ENCODE assay signal across 1 cellular context in genomic region chrX:134544614-134545255, GRCh38.
A peak's percentile ranks its signal among the peaks of the same experiment; 100 is the strongest.
TF ChIP-seq lines count a peak whose summit lies in the region.

No MANE protein-coding gene starts in this region.

TF ChIP-seq in H1, 55 proteins besides CTCF, POLR2A, EP300 and RAD21:
- TF ChIP-seq MAX (IDR thresholded peaks at IDR 0.05) (peak; percentile 67; the same call in 1 of the 2 replicates), ASH2L (IDR thresholded peaks at IDR 0.05; ENCODE audit: low read length) (peak; percentile 28), SIN3A (conservative IDR thresholded peaks at IDR 0.05 in 1 of 2, IDR thresholded peaks at IDR 0.05 in 1 of 2; ENCODE audit: low read depth in 1 of 2, low read length in 2 of 2) (no peak), EGR1 (IDR thresholded peaks at IDR 0.05; ENCODE audit: borderline replicate concordance, low read depth, low read length) (peak; percentile 52; the same call in 1 of the 2 replicates), E2F6 (IDR thresholded peaks at IDR 0.05) (peak; percentile 59; the same call in 1 of the 2 replicates), TAF1 (IDR thresholded peaks at IDR 0.05; ENCODE audit: low read depth, low read length) (0 out of 2 replicates have a peak, but pooled peaks have one; percentile 30), CREB1 (IDR thresholded peaks at IDR 0.05) (no peak), NRF1 (IDR thresholded peaks at IDR 0.05; ENCODE audit: low read depth, low read length) (no peak)
TF ChIP-seq in H1: peak in this region for 5.
